In genomic region chr2:96153291-96153713, GRCh38 we compare ENCODE assay signal across 19 cellular contexts. TPM values are rescaled to one million over a fixed set of nuclear protein-coding genes. Genes with fewer than 3 reads are reported as not detected.
DNase-seq lines count a peak whose midpoint lies in the region; ATAC-seq and TF ChIP-seq lines count a peak whose summit lies in the region.
"Had no signal": no experiment of that assay in that cellular context is flagged by ENCODE, and none has a peak within 500 bp of the region (broad histone marks: within the 10 kb centered on the region; RNA-seq: fewer than 3 reads in every experiment).

No MANE protein-coding gene starts in this region.

- H2AFZ ChIP-seq in hepatocyte, result no peak overlapping the region
- H2AFZ ChIP-seq: parathyroid adenoma had no signal

- no peak overlapping the region for H3K4me3 ChIP-seq in hepatocyte
- H3K4me3 ChIP-seq: A549, breast epithelium, dorsolateral prefrontal cortex, heart right ventricle had no signal

- no peak for DNase-seq in activated CD8-positive, alpha-beta T cell treated with anti-CD3 and anti-CD28 coated beads, Interleukin-2, amount 10 ng/mL, durations not matched to agents 7 days and 5 days
- no peak for DNase-seq in activated CD8-positive, alpha-beta T cell treated with anti-CD3 and anti-CD28 coated beads for 36 hours
- DNase-seq in hepatocyte (ENCODE audit: low spot score) (peak; percentile 13), NCI-H1105 treated with DMSO at 0.1 percent for 48 hours (lab: John Stamatoyannopoulos, UW) (no peak), NCI-H226 (no peak), G401 (ENCODE audit: low spot score) (no peak)
- DNase-seq in stimulated activated effector memory CD8-positive, alpha-beta T cell treated with anti-CD3 and anti-CD28 coated beads, Interleukin-12 subunit alpha, Interleukin-12 subunit beta, amount 100 ng/mL, for 72 hours (ENCODE audit: low spot score in 2 of 2), result no peak
- DNase-seq: activated naive CD4-positive, alpha-beta T cell; heart right ventricle; kidney; NCI-H2029 treated with DMSO at 0.1 percent for 48 hours; PC-3; small intestine had no signal

- POLR2A ChIA-PET in activated CD8-positive, alpha-beta T cell treated with anti-CD3 and anti-CD28 coated beads, Interleukin-2, amount 10 ng/mL, durations not matched to agents 7 days and 5 days (lab: Charles Lee), result no interaction called here
- POLR2A ChIA-PET in activated CD8-positive, alpha-beta T cell treated with anti-CD3 and anti-CD28 coated beads for 36 hours (lab: Charles Lee), result interaction anchor here (0.8 to 22.2 kb wide), 3 partner anchors 10 to 21 kb away, joined by 3 to 690 read pairs (median 36); partner anchors contain the start of genes ASTL and DUSP2

- H3K4me1 Mint-ChIP-seq in activated CD8-positive, alpha-beta T cell treated with anti-CD3 and anti-CD28 coated beads, Interleukin-2, amount 10 ng/mL, durations not matched to agents 7 days and 5 days (ENCODE audit: low read depth), result peaks cover 66% of the 10 kb centered on the region
- peaks cover 95% of the 10 kb centered on the region for H3K4me1 Mint-ChIP-seq in activated CD8-positive, alpha-beta T cell treated with anti-CD3 and anti-CD28 coated beads for 36 hours (ENCODE audit: low read depth)
- H3K4me1 Mint-ChIP-seq in stimulated activated effector memory CD8-positive, alpha-beta T cell treated with anti-CD3 and anti-CD28 coated beads, Interleukin-12 subunit alpha, Interleukin-12 subunit beta, amount 100 ng/mL, for 72 hours, result peaks cover 88% of the 10 kb centered on the region

- H3K4me1 ChIP-seq in hepatocyte (ENCODE audit: insufficient read depth), result peaks cover 8% of the 10 kb centered on the region
- H3K4me1 ChIP-seq: parathyroid adenoma had no signal

- peak overlapping the region; percentile 3 for H3K27ac Mint-ChIP-seq in activated CD8-positive, alpha-beta T cell treated with anti-CD3 and anti-CD28 coated beads, Interleukin-2, amount 10 ng/mL, durations not matched to agents 7 days and 5 days
- no peak overlapping the region for H3K27ac Mint-ChIP-seq in activated CD8-positive, alpha-beta T cell treated with anti-CD3 and anti-CD28 coated beads for 36 hours
- H3K27ac Mint-ChIP-seq in stimulated activated effector memory CD8-positive, alpha-beta T cell treated with anti-CD3 and anti-CD28 coated beads, Interleukin-12 subunit alpha, Interleukin-12 subunit beta, amount 100 ng/mL, for 72 hours, result peak overlapping the region; percentile 80

- ATAC-seq in activated CD8-positive, alpha-beta T cell treated with anti-CD3 and anti-CD28 coated beads, Interleukin-2, amount 10 ng/mL, durations not matched to agents 7 days and 5 days, result no peak
- no peak for ATAC-seq in activated CD8-positive, alpha-beta T cell treated with anti-CD3 and anti-CD28 coated beads for 36 hours
- ATAC-seq in stimulated activated effector memory CD8-positive, alpha-beta T cell treated with anti-CD3 and anti-CD28 coated beads, Interleukin-12 subunit alpha, Interleukin-12 subunit beta, amount 100 ng/mL, for 72 hours, result no peak

- no peaks in the 10 kb centered on the region for H3K36me3 Mint-ChIP-seq in activated CD8-positive, alpha-beta T cell treated with anti-CD3 and anti-CD28 coated beads, Interleukin-2, amount 10 ng/mL, durations not matched to agents 7 days and 5 days (ENCODE audit: low read depth)
- H3K36me3 Mint-ChIP-seq in activated CD8-positive, alpha-beta T cell treated with anti-CD3 and anti-CD28 coated beads for 36 hours (ENCODE audit: low read depth), result no peaks in the 10 kb centered on the region
- peaks cover 13% of the 10 kb centered on the region for H3K36me3 Mint-ChIP-seq in stimulated activated effector memory CD8-positive, alpha-beta T cell treated with anti-CD3 and anti-CD28 coated beads, Interleukin-12 subunit alpha, Interleukin-12 subunit beta, amount 100 ng/mL, for 72 hours

- no peaks in the 10 kb centered on the region for H4K20me1 ChIP-seq in hepatocyte (ENCODE audit: insufficient read depth, poor library complexity, severe bottlenecking)

- H3K27me3 ChIP-seq in hepatocyte, result no peaks in the 10 kb centered on the region
- H3K27me3 ChIP-seq: breast epithelium, dorsolateral prefrontal cortex had no signal

- no peaks in the 10 kb centered on the region for H3K27me3 Mint-ChIP-seq in activated CD8-positive, alpha-beta T cell treated with anti-CD3 and anti-CD28 coated beads, Interleukin-2, amount 10 ng/mL, durations not matched to agents 7 days and 5 days (ENCODE audit: low read depth)
- no peaks in the 10 kb centered on the region for H3K27me3 Mint-ChIP-seq in activated CD8-positive, alpha-beta T cell treated with anti-CD3 and anti-CD28 coated beads for 36 hours

- H3K4me2 ChIP-seq in hepatocyte, result no peak overlapping the region
- H3K4me2 ChIP-seq: A549 had no signal

- no peak overlapping the region for H3K4me3 Mint-ChIP-seq in activated CD8-positive, alpha-beta T cell treated with anti-CD3 and anti-CD28 coated beads, Interleukin-2, amount 10 ng/mL, durations not matched to agents 7 days and 5 days
- H3K4me3 Mint-ChIP-seq in activated CD8-positive, alpha-beta T cell treated with anti-CD3 and anti-CD28 coated beads for 36 hours, result no peak overlapping the region
- no peak overlapping the region for H3K4me3 Mint-ChIP-seq in stimulated activated effector memory CD8-positive, alpha-beta T cell treated with anti-CD3 and anti-CD28 coated beads, Interleukin-12 subunit alpha, Interleukin-12 subunit beta, amount 100 ng/mL, for 72 hours

- no peaks in the 10 kb centered on the region for H3K9me3 Mint-ChIP-seq in activated CD8-positive, alpha-beta T cell treated with anti-CD3 and anti-CD28 coated beads, Interleukin-2, amount 10 ng/mL, durations not matched to agents 7 days and 5 days (ENCODE audit: insufficient read depth)
- no peaks in the 10 kb centered on the region for H3K9me3 Mint-ChIP-seq in activated CD8-positive, alpha-beta T cell treated with anti-CD3 and anti-CD28 coated beads for 36 hours
- no peaks in the 10 kb centered on the region for H3K9me3 Mint-ChIP-seq in stimulated activated effector memory CD8-positive, alpha-beta T cell treated with anti-CD3 and anti-CD28 coated beads, Interleukin-12 subunit alpha, Interleukin-12 subunit beta, amount 100 ng/mL, for 72 hours

- no peaks in the 10 kb centered on the region for H3K9me2 ChIP-seq in hepatocyte (replicated peaks; ENCODE audit: insufficient read depth)

- intact Hi-C loops in activated CD8-positive, alpha-beta T cell treated with anti-CD3 and anti-CD28 coated beads for 36 hours (cut with micrococcal nuclease), result no loop called here

- H3K9me3 ChIP-seq in KOPT-K1 (ENCODE audit: insufficient read depth, low read length, poor library complexity, severe bottlenecking) (no peaks in the 10 kb centered on the region), hepatocyte (ENCODE audit: low read depth) (no peaks in the 10 kb centered on the region)
- H3K9me3 ChIP-seq: A549, breast epithelium, heart right ventricle had no signal

- CTCF ChIA-PET in activated CD8-positive, alpha-beta T cell treated with anti-CD3 and anti-CD28 coated beads, Interleukin-2, amount 10 ng/mL, durations not matched to agents 7 days and 5 days (lab: Charles Lee), result interaction anchor here (1.7 to 21.7 kb wide), 2 partner anchors 10 to 20 kb away, joined by 5 to 674 read pairs; no protein-coding TSS in a partner anchor
- CTCF ChIA-PET in activated CD8-positive, alpha-beta T cell treated with anti-CD3 and anti-CD28 coated beads for 36 hours (lab: Charles Lee), result interaction anchor here (1.7 kb wide), 1 partner anchor 21 kb away, joined by 9 read pairs; no protein-coding TSS in a partner anchor

- whole genome bisulfite sequencing in hepatocyte (ENCODE audit: low lambda C conversion rate, missing lambda C conversion rate), result 95% methylated on average over 7 of the region's 7 CpGs

- in situ Hi-C loops in G401 (cut with HindIII; ENCODE audit: low sequenced_read_pairs), result no loop called here

- H3K79me2 ChIP-seq in hepatocyte, result no peaks in the 10 kb centered on the region
- H3K79me2 ChIP-seq: parathyroid adenoma had no signal

- TF ChIP-seq CTCF in activated CD8-positive, alpha-beta T cell treated with anti-CD3 and anti-CD28 coated beads for 36 hours (IDR thresholded peaks at IDR 0.05), result no peak
- TF ChIP-seq CTCF in hepatocyte (IDR thresholded peaks at IDR 0.05; ENCODE audit: poor library complexity), result no peak

- H3K36me3 ChIP-seq in KOPT-K1 (ENCODE audit: insufficient read depth, low read length) (no peaks in the 10 kb centered on the region), hepatocyte (replicated peaks; ENCODE audit: insufficient read depth, low read depth) (no peaks in the 10 kb centered on the region)
- H3K36me3 ChIP-seq: breast epithelium, heart right ventricle had no signal

- peak overlapping the region; percentile 41 for H3K27ac ChIP-seq in KOPT-K1 (ENCODE audit: low read depth, low read length, poor library complexity, severe bottlenecking)
- H3K27ac ChIP-seq in hepatocyte, result no peak overlapping the region
- H3K27ac ChIP-seq: A549, breast epithelium, dorsolateral prefrontal cortex, heart right ventricle, parathyroid adenoma had no signal

RNA-seq across cellular contexts. Expression of gene DUSP2, which starts 8.1 kb away (rescaled TPM):
- total RNA-seq in activated CD8-positive, alpha-beta T cell treated with anti-CD3 and anti-CD28 coated beads, Interleukin-2, amount 10 ng/mL, durations not matched to agents 7 days and 5 days, result 10 to 100 TPM; 20.3 to 21.2 TPM
- 100 to 1,000 TPM; 311 to 313 TPM for total RNA-seq in activated CD8-positive, alpha-beta T cell treated with anti-CD3 and anti-CD28 coated beads for 36 hours
- total RNA-seq in hepatocyte, result 7.2 and 11.3 TPM in 2 replicates
- polyA plus RNA-seq in hepatocyte, result 17.0 and 24.0 TPM in 2 replicates
- 37.2 and 44.4 TPM in 2 replicates for total RNA-seq in G401 (2014; rRNA removed; shearing (Covaris generic))

RNA-seq across cellular contexts. Expression of gene ASTL, which starts 15.0 kb away (rescaled TPM):
- under 1 TPM in 1 of 2 experiments, not detected in 1; 0.34 TPM for total RNA-seq in activated CD8-positive, alpha-beta T cell treated with anti-CD3 and anti-CD28 coated beads, Interleukin-2, amount 10 ng/mL, durations not matched to agents 7 days and 5 days
- 1 to 10 TPM; 1.8 to 2.7 TPM for total RNA-seq in activated CD8-positive, alpha-beta T cell treated with anti-CD3 and anti-CD28 coated beads for 36 hours
- not detected in 2 replicates for total RNA-seq in hepatocyte
- not detected in 2 replicates for polyA plus RNA-seq in hepatocyte
- 2.6 TPM in 1 of 2 replicates, not detected in the other for total RNA-seq in G401 (2014; rRNA removed; shearing (Covaris generic))
- total RNA-seq: fibroblast of lung, heart right ventricle, kidney, PC-3 had no signal
- polyA plus RNA-seq: A549, fibroblast of lung, small intestine had no signal

RNA-seq across cellular contexts. Expression of gene ADRA2B, which starts 36.9 kb away (rescaled TPM):
- total RNA-seq in activated CD8-positive, alpha-beta T cell treated with anti-CD3 and anti-CD28 coated beads, Interleukin-2, amount 10 ng/mL, durations not matched to agents 7 days and 5 days, result under 1 TPM in 1 of 2 experiments, not detected in 1; 0.08 TPM
- total RNA-seq in activated CD8-positive, alpha-beta T cell treated with anti-CD3 and anti-CD28 coated beads for 36 hours, result under 1 TPM; 0.29 to 0.34 TPM
- 0.56 and 0.87 TPM in 2 replicates for total RNA-seq in hepatocyte
- 0.66 TPM in 1 of 2 replicates, not detected in the other for polyA plus RNA-seq in hepatocyte
- 0.37 TPM in 1 of 2 replicates, not detected in the other for total RNA-seq in G401 (2014; rRNA removed; shearing (Covaris generic))
- total RNA-seq: fibroblast of lung, PC-3 had no signal

RNA-seq across cellular contexts. Expression of gene STARD7, which starts 55.3 kb away (rescaled TPM):
- total RNA-seq in activated CD8-positive, alpha-beta T cell treated with anti-CD3 and anti-CD28 coated beads, Interleukin-2, amount 10 ng/mL, durations not matched to agents 7 days and 5 days, result 100 to 1,000 TPM; 139 to 143 TPM
- 100 to 1,000 TPM; 145 to 149 TPM for total RNA-seq in activated CD8-positive, alpha-beta T cell treated with anti-CD3 and anti-CD28 coated beads for 36 hours
- 119 and 138 TPM in 2 replicates for total RNA-seq in hepatocyte
- 92.8 and 101 TPM in 2 replicates for polyA plus RNA-seq in hepatocyte
- total RNA-seq in G401 (2014; rRNA removed; shearing (Covaris generic)), result 117 and 144 TPM in 2 replicates
